Comparison of ENCODE assay signal across 8 cellular contexts in genomic region chr5:442335-443238, GRCh38. TPM values are rescaled to one million over a fixed set of nuclear protein-coding genes. Genes with fewer than 3 reads are reported as not detected.
DNase-seq lines count a peak whose midpoint lies in the region; ATAC-seq and TF ChIP-seq lines count a peak whose summit lies in the region.

Gene EXOC3 (plus strand): TSS chr5:443176. CDS start chr5:446206, 3,030 bp downstream.

- ATAC-seq in PC-3: peak; percentile 88

- peaks cover 20% of the 10 kb centered on the region for H3K36me3 Mint-ChIP-seq in Caco-2 (ENCODE audit: insufficient read depth, unreplicated experiment)
- peaks cover 42% of the 10 kb centered on the region for H3K36me3 Mint-ChIP-seq in activated T-cell treated with anti-CD3 and anti-CD28 coated beads, Interleukin-2, amount 50 U/mL, for 24 hours (ENCODE audit: low read depth)

- intact Hi-C loops in Caco-2 (cut with micrococcal nuclease; ENCODE audit: unreplicated experiment): loop anchor here (10.0 kb wide), 1 partner anchor 172 kb away; the partner anchor contains the start of gene CEP72
- intact Hi-C loops in PC-3 (cut with micrococcal nuclease): loop anchor here (10.0 kb wide), 1 partner anchor 172 kb away; the partner anchor contains the start of gene CEP72

- 5 to 7% methylated on average over 44 to 73 of the region's 73 CpGs for WGBS in esophagus, 2 donors

- H3K4me3 ChIP-seq in Caco-2 (ENCODE audit: low read depth, low read length) (peak within 1 kb of the TSS; percentile 97), PC-3 (ENCODE audit: low read length) (peak within 1 kb of the TSS; percentile 94), esophagus (ENCODE audit: low read depth in 1 of 2, low read length in 2 of 2) (peak within 1 kb of the TSS; percentile 89 to 99)

- H3K4me3 Mint-ChIP-seq in Caco-2 (ENCODE audit: unreplicated experiment): peak within 1 kb of the TSS; percentile 89
- peak within 1 kb of the TSS; percentile 96 for H3K4me3 Mint-ChIP-seq in activated T-cell treated with anti-CD3 and anti-CD28 coated beads, Interleukin-2, amount 50 U/mL, for 24 hours

- H3K27ac Mint-ChIP-seq in Caco-2 (ENCODE audit: unreplicated experiment): peak within 1 kb of the TSS; percentile 84
- peak within 1 kb of the TSS; percentile 98 for H3K27ac Mint-ChIP-seq in activated T-cell treated with anti-CD3 and anti-CD28 coated beads, Interleukin-2, amount 50 U/mL, for 24 hours

- DNase-seq in Caco-2 (peak; percentile 56 to 78), GM20000 (ENCODE audit: low spot score) (peak; percentile 97), HT-29 (ENCODE audit: low spot score) (peak; percentile 80), PC-3 (peak; percentile 76), myocyte (ENCODE audit: low read depth) (peak; percentile 77)
- peak; percentile 87 for DNase-seq in activated T-cell treated with anti-CD3 and anti-CD28 coated beads, Interleukin-2, amount 50 U/mL, for 24 hours
- peak; percentile 30 to 74 for DNase-seq in stimulated activated CD8-positive, alpha-beta memory T cell treated with anti-CD3 and anti-CD28 coated beads, Interleukin-7, amount 100 ng/mL, for 4 hours (ENCODE audit: low read depth in 2 of 2)

- H2AFZ ChIP-seq in PC-3 (ENCODE audit: low read length): peak within 1 kb of the TSS; percentile 87

- peak within 1 kb of the TSS; percentile 96 for H3K9ac ChIP-seq in PC-3 (ENCODE audit: low read length)

- no peaks in the 10 kb centered on the region for H3K9me3 Mint-ChIP-seq in Caco-2 (ENCODE audit: unreplicated experiment)
- no peaks in the 10 kb centered on the region for H3K9me3 Mint-ChIP-seq in activated T-cell treated with anti-CD3 and anti-CD28 coated beads, Interleukin-2, amount 50 U/mL, for 24 hours

- no peaks in the 10 kb centered on the region for H4K20me1 ChIP-seq in PC-3 (ENCODE audit: low read length)

- H3K27me3 Mint-ChIP-seq in Caco-2 (ENCODE audit: insufficient read depth, unreplicated experiment): peaks cover 2% of the 10 kb centered on the region
- H3K27me3 Mint-ChIP-seq in activated T-cell treated with anti-CD3 and anti-CD28 coated beads, Interleukin-2, amount 50 U/mL, for 24 hours: no peaks in the 10 kb centered on the region

- H3K79me2 ChIP-seq in PC-3 (ENCODE audit: low read length): peaks cover 46% of the 10 kb centered on the region

- H3K9me3 ChIP-seq in Caco-2 (no peaks in the 10 kb centered on the region), PC-3 (ENCODE audit: low read length) (no peaks in the 10 kb centered on the region), esophagus (ENCODE audit: control insufficient read depth in 2 of 2, insufficient read depth in 1 of 2, low read depth in 1 of 2, low read length in 1 of 2) (no peaks in the 10 kb centered on the region)

- no peaks in the 10 kb centered on the region for H3K9me2 ChIP-seq in PC-3 (replicated peaks; ENCODE audit: low read length)

- TSS peak; percentile 86 for BruUV-seq in Caco-2 (replicated peaks; lab: Mats Ljungman, UMichigan)
- BruUV-seq in PC-3 (replicated peaks; lab: Mats Ljungman, UMichigan): TSS peak; percentile 86

- POLR2A ChIA-PET in Caco-2 (lab: Charles Lee): no interaction called here
- POLR2A ChIA-PET in PC-3 (lab: Charles Lee; ENCODE audit: unreplicated experiment): no interaction called here

- H3K27ac ChIP-seq in PC-3 (ENCODE audit: low read length): peak within 1 kb of the TSS; percentile 45
- H3K27ac ChIP-seq in esophagus (ENCODE audit: low read depth in 2 of 2, low read length in 1 of 2): peak within 1 kb of the TSS; percentile 78 to 88

- no peaks in the 10 kb centered on the region for H3F3A ChIP-seq in PC-3 (ENCODE audit: low read length, unreplicated experiment)

- H3K36me3 ChIP-seq in Caco-2 (ENCODE audit: control insufficient read depth, insufficient read depth, low read length) (peaks cover 4% of the 10 kb centered on the region), PC-3 (ENCODE audit: low read depth, low read length) (peaks cover 14% of the 10 kb centered on the region), esophagus (ENCODE audit: control insufficient read depth in 2 of 2, insufficient read depth in 2 of 2, low read length in 1 of 2) (peaks cover 1 to 10% of the 10 kb centered on the region in 2 donors)

- no peak for TF ChIP-seq CTCF in Caco-2 (IDR thresholded peaks at IDR 0.05; ENCODE audit: insufficient read depth in 1 of 2, low read depth in 1 of 2, low read length in 1 of 2, severe bottlenecking in 1 of 2, unreplicated experiment in 1 of 2)
- no peak for TF ChIP-seq CTCF in GM20000 (IDR thresholded peaks at IDR 0.05; ENCODE audit: extremely low read depth, missing control alignments)
- no peak for TF ChIP-seq CTCF in PC-3 (conservative IDR thresholded peaks at IDR 0.05; ENCODE audit: low read depth, low read length)

- no peaks in the 10 kb centered on the region for H3K4me1 ChIP-seq in Caco-2
- peaks cover 18% of the 10 kb centered on the region for H3K4me1 ChIP-seq in PC-3 (ENCODE audit: insufficient read depth, low read length)
- H3K4me1 ChIP-seq in esophagus (ENCODE audit: control insufficient read depth in 2 of 2, insufficient read depth in 2 of 2, low read length in 1 of 2): peaks cover 10 to 20% of the 10 kb centered on the region in 2 donors

- CTCF ChIA-PET in Caco-2 (lab: Charles Lee) (no interaction called here), PC-3 (lab: Charles Lee) (no interaction called here)

- peak within 1 kb of the TSS; percentile 97 for H3K4me2 ChIP-seq in PC-3 (ENCODE audit: low read length)

- H3K4me1 Mint-ChIP-seq in Caco-2 (ENCODE audit: low read depth, unreplicated experiment): no peaks in the 10 kb centered on the region
- H3K4me1 Mint-ChIP-seq in activated T-cell treated with anti-CD3 and anti-CD28 coated beads, Interleukin-2, amount 50 U/mL, for 24 hours (ENCODE audit: low read depth): peaks cover 40% of the 10 kb centered on the region

- H3K27me3 ChIP-seq in Caco-2 (replicated peaks; ENCODE audit: control insufficient read depth, insufficient read depth, low read length) (no peaks in the 10 kb centered on the region), PC-3 (ENCODE audit: low read length) (no peaks in the 10 kb centered on the region), esophagus (ENCODE audit: control insufficient read depth in 1 of 2, insufficient read depth in 2 of 2, low read length in 2 of 2) (no peaks in the 10 kb centered on the region)

RNA-seq across cellular contexts. Expression of gene EXOC3, which starts in this region (rescaled TPM):
- total RNA-seq in Caco-2 (2022): 41.9 and 44.5 TPM in 2 replicates
- 65.7 and 74.3 TPM in 2 replicates for total RNA-seq in HT-29 (2014; rRNA removed; shearing (Covaris generic))
- 31.3 and 42.1 TPM in 2 replicates for total RNA-seq in PC-3 (2014; rRNA removed)
- 10 to 100 TPM; 40.3 to 49.1 TPM for polyA plus RNA-seq in esophagus
- total RNA-seq in myocyte: 67.8 and 71.0 TPM in 2 replicates
- polyA plus RNA-seq in myocyte (2012): 58.6 TPM

Comparison
In these comparisons a context has a peak if more than half of its experiments do, and no peak if none do; other contexts are left out.
1. Peak in every context shown above with its lines: DNase-seq, ATAC-seq, H3K4me3 ChIP-seq and H3K27ac ChIP-seq.